8 cellular contexts compared by ENCODE assay signal in genomic region chr22:21937041-21937820, GRCh38. TPM values are rescaled to one million over a fixed set of nuclear protein-coding genes. Genes with fewer than 3 reads are reported as not detected.
DNase-seq lines count a peak whose midpoint lies in the region; ATAC-seq and FAIRE-seq lines count a peak whose summit lies in the region.

No MANE protein-coding gene starts in this region.

- peak in 1 of 2 donors; percentile 4 for ATAC-seq in activated naive CD4-positive, alpha-beta T cell treated with anti-CD3 and anti-CD28 coated beads, Interleukin-2, amount 50 U/mL, for 72 hours
- ATAC-seq in HG02938 (IDR thresholded peaks at IDR 0.05; ENCODE audit: unreplicated experiment) = no peak

- no peaks in the 10 kb centered on the region for H3K36me3 ChIP-seq in urinary bladder (ENCODE audit: insufficient read depth)

- 50% methylated on average over 20 of the region's 20 CpGs for WGBS in urinary bladder

- H3K27ac ChIP-seq in urinary bladder (ENCODE audit: low read depth) = peak overlapping the region; percentile 88

- H3K4me3 ChIP-seq in urinary bladder (ENCODE audit: low read depth, low read length) = peak overlapping the region; percentile 2

- no peaks in the 10 kb centered on the region for H3K9me3 Mint-ChIP-seq in activated naive CD4-positive, alpha-beta T cell treated with anti-CD3 and anti-CD28 coated beads, Interleukin-2, amount 50 U/mL, for 72 hours

- H3K27ac Mint-ChIP-seq in activated naive CD4-positive, alpha-beta T cell treated with anti-CD3 and anti-CD28 coated beads, Interleukin-2, amount 50 U/mL, for 72 hours = peak overlapping the region; percentile 68 to 94

- FAIRE-seq in RCC 7860 (lab: Jason Lieb, UNC) = no peak

- no peaks in the 10 kb centered on the region for H3K36me3 Mint-ChIP-seq in activated naive CD4-positive, alpha-beta T cell treated with anti-CD3 and anti-CD28 coated beads, Interleukin-2, amount 50 U/mL, for 72 hours

- no peaks in the 10 kb centered on the region for H3K4me1 ChIP-seq in urinary bladder (ENCODE audit: insufficient read depth)

- DNase-seq in activated naive CD4-positive, alpha-beta T cell treated with anti-CD3 and anti-CD28 coated beads, Interleukin-2, amount 50 U/mL, for 72 hours (ENCODE audit: low spot score in 2 of 2) = no peak
- DNase-seq in activated naive CD4-positive, alpha-beta T cell (lab: John Stamatoyannopoulos, UW) = no peak
- DNase-seq in cerebellum (ENCODE audit: low spot score) (peak; percentile 38), midbrain (lab: John Stamatoyannopoulos, UW) (peak; percentile 72), RCC 7860 (ENCODE audit: low spot score) (no peak)
- no peak for DNase-seq in activated CD4-positive, CD25-positive, alpha-beta regulatory T cell treated with anti-CD3 and anti-CD28 coated beads, Interleukin-2, amount 50 U/mL, for 72 hours

RNA-seq across cellular contexts. Expression of gene PPM1F, which starts 15.4 kb away (rescaled TPM):
- total RNA-seq in activated naive CD4-positive, alpha-beta T cell treated with anti-CD3 and anti-CD28 coated beads, Interleukin-2, amount 50 U/mL, for 72 hours = 10 to 100 TPM; 16.8 to 17.5 TPM
- total RNA-seq in cerebellum (25.5 TPM), urinary bladder (30.8 TPM)
- polyA plus RNA-seq in urinary bladder = 35.4 TPM

RNA-seq across cellular contexts. Expression of gene TOP3B, which starts 45.4 kb away (rescaled TPM):
- total RNA-seq in activated naive CD4-positive, alpha-beta T cell treated with anti-CD3 and anti-CD28 coated beads, Interleukin-2, amount 50 U/mL, for 72 hours = 10 to 100 TPM; 41.4 to 42.7 TPM
- total RNA-seq in cerebellum = 28.8 TPM
- 20.7 TPM for total RNA-seq in urinary bladder
- polyA plus RNA-seq in urinary bladder = 12.6 TPM

Comparison
In these comparisons a context has a peak if more than half of its experiments do, and no peak if none do; other contexts are left out.
1. DNase-seq: peak in cerebellum (single experiment) and midbrain (single experiment); none in activated naive CD4-positive, alpha-beta T cell treated with anti-CD3 and anti-CD28 coated beads, Interleukin-2, amount 50 U/mL, for 72 hours (0 of 2), activated naive CD4-positive, alpha-beta T cell (0 of 4), activated CD4-positive, CD25-positive, alpha-beta regulatory T cell treated with anti-CD3 and anti-CD28 coated beads, Interleukin-2, amount 50 U/mL, for 72 hours (single experiment) and RCC 7860 (single experiment).